ENCODE assay signal across 17 cellular contexts in genomic region chr6:17001188-17001587, GRCh38.
DNase-seq lines count a peak whose midpoint lies in the region; TF ChIP-seq lines count a peak whose summit lies in the region.
"Had no signal": no experiment of that assay in that cellular context is flagged by ENCODE, and none has a peak within 500 bp of the region (broad histone marks: within the 10 kb centered on the region; RNA-seq: fewer than 3 reads in every experiment).

No MANE protein-coding gene starts in this region.

- no peak overlapping the region for H3K27ac ChIP-seq in neural progenitor cell
- no peak overlapping the region for H3K27ac ChIP-seq in mammary epithelial cell (ENCODE audit: insufficient read depth, low read depth, low read length)
- H3K27ac ChIP-seq in CD8-positive, alpha-beta memory T cell (ENCODE audit: low read depth, low read length), result no peak overlapping the region
- H3K27ac ChIP-seq: heart right ventricle, KMS-11, SK-N-MC, transverse colon had no signal

- H3K9ac ChIP-seq in Loucy (ENCODE audit: low read depth, low read length, poor library complexity, severe bottlenecking) (no peak overlapping the region), neural progenitor cell (no peak overlapping the region), mammary epithelial cell (ENCODE audit: insufficient read depth, low read length) (no peak overlapping the region)
- H3K9ac ChIP-seq: KMS-11 had no signal

- H3K4me1 ChIP-seq in Loucy (ENCODE audit: insufficient read depth, low read length, poor library complexity, severe bottlenecking) (no peaks in the 10 kb centered on the region), neural progenitor cell (no peaks in the 10 kb centered on the region), mammary epithelial cell (ENCODE audit: insufficient read depth, low read length) (no peaks in the 10 kb centered on the region)
- no peaks in the 10 kb centered on the region for H3K4me1 ChIP-seq in CD8-positive, alpha-beta memory T cell (ENCODE audit: insufficient read depth, low read length)
- H3K4me1 ChIP-seq: transverse colon had no signal

- no peaks in the 10 kb centered on the region for H3K9me2 ChIP-seq in Loucy (replicated peaks; ENCODE audit: low read depth, low read length)

- dilution Hi-C loops in mammary epithelial cell (cut with HindIII; ENCODE audit: low sequenced_read_pairs), result no loop called here

- H3F3A ChIP-seq in Loucy (ENCODE audit: low read depth) (no peaks in the 10 kb centered on the region), neural progenitor cell (ENCODE audit: low read depth) (no peaks in the 10 kb centered on the region)

- no peaks in the 10 kb centered on the region for H3K4me1 Mint-ChIP-seq in neural progenitor cell
- H3K4me1 Mint-ChIP-seq in CD8-positive, alpha-beta memory T cell, result no peaks in the 10 kb centered on the region
- H3K4me1 Mint-ChIP-seq: activated naive CD8-positive, alpha-beta T cell treated with anti-CD3 and anti-CD28 coated beads, Interleukin-2, amount 50 U/mL, for 24 hours had no signal

- BruUV-seq in mammary epithelial cell (replicated peaks; lab: Mats Ljungman, UMichigan), result no TSS peak

- no peaks in the 10 kb centered on the region for H3K27me3 Mint-ChIP-seq in neural progenitor cell (ENCODE audit: insufficient read depth, low read depth)
- peaks cover 21 to 74% of the 10 kb centered on the region in 2 donors for H3K27me3 Mint-ChIP-seq in CD8-positive, alpha-beta memory T cell

- H3K9me3 ChIP-seq in Loucy (ENCODE audit: insufficient read depth, low read depth, low read length) (no peaks in the 10 kb centered on the region), neural progenitor cell (ENCODE audit: low read depth) (no peaks in the 10 kb centered on the region), mammary epithelial cell (replicated peaks; ENCODE audit: insufficient read depth, low read length) (no peaks in the 10 kb centered on the region)
- no peaks in the 10 kb centered on the region for H3K9me3 ChIP-seq in CD8-positive, alpha-beta memory T cell (ENCODE audit: low read length)
- H3K9me3 ChIP-seq: heart right ventricle, transverse colon had no signal

- no peak overlapping the region for H3K27ac Mint-ChIP-seq in neural progenitor cell
- H3K27ac Mint-ChIP-seq in CD8-positive, alpha-beta memory T cell, result no peak overlapping the region
- H3K27ac Mint-ChIP-seq: activated CD4-positive, alpha-beta memory T cell treated with anti-CD3 and anti-CD28 coated beads for 36 hours; activated naive CD8-positive, alpha-beta T cell treated with anti-CD3 and anti-CD28 coated beads, Interleukin-2, amount 50 U/mL, for 24 hours had no signal

- intact Hi-C loops in mammary epithelial cell (cut with micrococcal nuclease), result loop anchor here (1.0 kb wide), 1 partner anchor 262 kb away; no protein-coding TSS in a partner anchor

- no peaks in the 10 kb centered on the region for H3K27me3 ChIP-seq in Loucy (ENCODE audit: insufficient read depth, low read length, poor library complexity, severe bottlenecking)
- H3K27me3 ChIP-seq in neural progenitor cell, result no peaks in the 10 kb centered on the region
- peaks cover 8% of the 10 kb centered on the region for H3K27me3 ChIP-seq in mammary epithelial cell (ENCODE audit: insufficient read depth, low read length)
- H3K27me3 ChIP-seq in CD8-positive, alpha-beta memory T cell (ENCODE audit: insufficient read depth, low read length, poor library complexity, severe bottlenecking), result peaks cover 5% of the 10 kb centered on the region

- WGBS in mammary epithelial cell (ENCODE audit: low coverage, missing lambda C conversion rate), result 83% methylated on average over 1 of the region's 1 CpG

- POLR2A ChIA-PET in CD8-positive, alpha-beta memory T cell (lab: Charles Lee), result no interaction called here

- H2AFZ ChIP-seq in Loucy (ENCODE audit: low read length), result no peak overlapping the region
- no peak overlapping the region for H2AFZ ChIP-seq in neural progenitor cell (replicated peaks)
- H2AFZ ChIP-seq in mammary epithelial cell (ENCODE audit: low read depth, low read length), result no peak overlapping the region

- H3K36me3 ChIP-seq in Loucy (ENCODE audit: insufficient read depth, low read length) (no peaks in the 10 kb centered on the region), neural progenitor cell (no peaks in the 10 kb centered on the region), mammary epithelial cell (ENCODE audit: insufficient read depth, low read length) (no peaks in the 10 kb centered on the region)
- H3K36me3 ChIP-seq in CD8-positive, alpha-beta memory T cell (ENCODE audit: insufficient read depth, low read length), result no peaks in the 10 kb centered on the region
- H3K36me3 ChIP-seq: heart right ventricle, transverse colon had no signal

- in situ Hi-C loops in GM13977 (cut with MboI; ENCODE audit: low pct_unique_long_range_greater_than_20kb, low sequenced_read_pairs, unreplicated experiment) (no loop called here), mammary epithelial cell (cut with MboI; ENCODE audit: low sequenced_read_pairs in 2 of 2) (no loop called here)

- no peaks in the 10 kb centered on the region for H3K9me3 Mint-ChIP-seq in neural progenitor cell
- no peaks in the 10 kb centered on the region for H3K9me3 Mint-ChIP-seq in CD8-positive, alpha-beta memory T cell
- H3K9me3 Mint-ChIP-seq: activated CD4-positive, alpha-beta memory T cell treated with anti-CD3 and anti-CD28 coated beads for 36 hours had no signal

- H3K79me2 ChIP-seq in Loucy (ENCODE audit: insufficient read depth, low read length) (no peaks in the 10 kb centered on the region), neural progenitor cell (ENCODE audit: low read depth) (no peaks in the 10 kb centered on the region), mammary epithelial cell (ENCODE audit: insufficient read depth, low read length) (no peaks in the 10 kb centered on the region)

- TF ChIP-seq CTCF in GM13977 (IDR thresholded peaks at IDR 0.05; ENCODE audit: extremely low read depth, insufficient read depth, missing control alignments) (peak; percentile 3), Loucy (conservative IDR thresholded peaks at IDR 0.05; ENCODE audit: low read length) (peak; percentile 73), neural progenitor cell (IDR thresholded peaks at IDR 0.05) (peak; percentile 15), mammary epithelial cell (conservative IDR thresholded peaks at IDR 0.05 in 1 of 2, IDR thresholded peaks at IDR 0.05 in 1 of 2; ENCODE audit: extremely low read depth in 1 of 2, insufficient read depth in 1 of 2, low read depth in 1 of 2, low read length in 2 of 2) (peak in 1 of 2 donors; percentile 19)

- H3K4me2 ChIP-seq in Loucy (ENCODE audit: low read depth, low read length, poor library complexity, severe bottlenecking) (no peak overlapping the region), neural progenitor cell (no peak overlapping the region), mammary epithelial cell (ENCODE audit: insufficient read depth, low read depth, low read length) (no peak overlapping the region)
- H3K4me2 ChIP-seq: KMS-11 had no signal

- DNase-seq in GM13977 (ENCODE audit: low spot score), result no peak
- peak; percentile 11 for DNase-seq in dermis blood vessel endothelial cell
- no peak for DNase-seq in neural progenitor cell (ENCODE audit: low spot score)
- no peak for DNase-seq in mammary epithelial cell
- no peak for DNase-seq in T-helper 9 cell
- no peak for DNase-seq in activated CD4-positive, alpha-beta T cell treated with anti-CD3 and anti-CD28 coated beads for 1 hour
- DNase-seq in CD8-positive, alpha-beta memory T cell, result no peak
- DNase-seq: activated CD4-positive, alpha-beta memory T cell treated with anti-CD3 and anti-CD28 coated beads for 36 hours; activated naive CD8-positive, alpha-beta T cell treated with anti-CD3 and anti-CD28 coated beads, Interleukin-2, amount 50 U/mL, for 24 hours; heart right ventricle; islet precursor cell; nucleus accumbens; small intestine; transverse colon had no signal

- H3K4me3 Mint-ChIP-seq in neural progenitor cell, result no peak overlapping the region
- H3K4me3 Mint-ChIP-seq in CD8-positive, alpha-beta memory T cell, result no peak overlapping the region
- H3K4me3 Mint-ChIP-seq: activated CD4-positive, alpha-beta memory T cell treated with anti-CD3 and anti-CD28 coated beads for 36 hours; activated naive CD8-positive, alpha-beta T cell treated with anti-CD3 and anti-CD28 coated beads, Interleukin-2, amount 50 U/mL, for 24 hours had no signal

- no peak overlapping the region for H3K4me3 ChIP-seq in Loucy (ENCODE audit: low read length, poor library complexity, severe bottlenecking)
- H3K4me3 ChIP-seq in neural progenitor cell, result no peak overlapping the region
- H3K4me3 ChIP-seq in mammary epithelial cell (replicated peaks in 1 of 3; ENCODE audit: insufficient read depth in 1 of 3, low read depth in 2 of 3, low read length in 3 of 3), result no peak overlapping the region
- H3K4me3 ChIP-seq in CD8-positive, alpha-beta memory T cell (ENCODE audit: low read length), result no peak overlapping the region
- H3K4me3 ChIP-seq: heart right ventricle, SK-N-MC, transverse colon had no signal

- CTCF ChIA-PET in mammary epithelial cell (lab: Charles Lee; ENCODE audit: low non-redundant PET), result interaction anchor here (0.6 kb wide), 1 partner anchor 487 kb away, joined by 3 read pairs; no protein-coding TSS in a partner anchor
- CTCF ChIA-PET in CD8-positive, alpha-beta memory T cell (lab: Charles Lee), result no interaction called here

- H3K36me3 Mint-ChIP-seq in neural progenitor cell, result no peaks in the 10 kb centered on the region
- H3K36me3 Mint-ChIP-seq in CD8-positive, alpha-beta memory T cell, result no peaks in the 10 kb centered on the region
- H3K36me3 Mint-ChIP-seq: activated CD4-positive, alpha-beta memory T cell treated with anti-CD3 and anti-CD28 coated beads for 36 hours had no signal

- H4K20me1 ChIP-seq in Loucy (ENCODE audit: insufficient read depth, low read length, poor library complexity, severe bottlenecking) (no peaks in the 10 kb centered on the region), neural progenitor cell (ENCODE audit: low read depth) (no peaks in the 10 kb centered on the region), mammary epithelial cell (ENCODE audit: insufficient read depth, low read length) (no peaks in the 10 kb centered on the region)
